In genomic region chr17:37118738-37119137, GRCh38 we compare ENCODE assay signal across 25 cellular contexts.
"Had no signal": no experiment of that assay in that cellular context is flagged by ENCODE, and none has a peak within 500 bp of the region (broad histone marks: within the 10 kb centered on the region; RNA-seq: fewer than 3 reads in every experiment).

No MANE protein-coding gene starts in this region.

- H3K4me1 ChIP-seq: ascending aorta, foreskin keratinocyte, stomach, tibial artery, upper lobe of right lung had no signal

- H3K9me3 ChIP-seq: ascending aorta, esophagus muscularis mucosa, heart right ventricle, stomach, tibial artery, upper lobe of right lung had no signal

- H3K4me3 Mint-ChIP-seq: activated naive CD4-positive, alpha-beta T cell treated with anti-CD3 and anti-CD28 coated beads for 36 hours; activated naive CD8-positive, alpha-beta T cell treated with anti-CD3 and anti-CD28 coated beads for 36 hours; activated T-helper 1 cell treated with anti-CD3 and anti-CD28 coated beads, Interleukin-12 subunit alpha, Interleukin-12 subunit beta, Interleukin-2, Interleukin-4 antibody, amounts not matched to agents 30 ng/mL and 10 ng/mL and 1 ng/mL, durations not matched to agents 14 hours and 24 hours and 36 hours; endodermal cell; natural killer cell; stimulated activated memory B cell treated with anti-CD40 and anti-IgM and Interleukin-4, amounts not matched to agents 10 μg/mL and 1 μg/mL and 100 μg/mL, for 72 hours had no signal

- H3K9me3 Mint-ChIP-seq: activated naive CD4-positive, alpha-beta T cell treated with anti-CD3 and anti-CD28 coated beads for 36 hours; activated naive CD8-positive, alpha-beta T cell treated with anti-CD3 and anti-CD28 coated beads for 36 hours; activated T-helper 1 cell treated with anti-CD3 and anti-CD28 coated beads, Interleukin-12 subunit alpha, Interleukin-12 subunit beta, Interleukin-2, Interleukin-4 antibody, amounts not matched to agents 30 ng/mL and 10 ng/mL and 1 ng/mL, durations not matched to agents 14 hours and 24 hours and 36 hours; brain; endodermal cell; natural killer cell; stimulated activated memory B cell treated with anti-CD40 and anti-IgM and Interleukin-4, amounts not matched to agents 10 μg/mL and 1 μg/mL and 100 μg/mL, for 72 hours had no signal

- H3K36me3 Mint-ChIP-seq: natural killer cell had no signal

- H3K27ac ChIP-seq: ascending aorta, esophagus muscularis mucosa, foreskin keratinocyte, heart right ventricle, skin epidermis, stomach, tibial artery, upper lobe of right lung had no signal

- H3K27me3 Mint-ChIP-seq: activated naive CD8-positive, alpha-beta T cell treated with anti-CD3 and anti-CD28 coated beads for 36 hours; stimulated activated memory B cell treated with anti-CD40 and anti-IgM and Interleukin-4, amounts not matched to agents 10 μg/mL and 1 μg/mL and 100 μg/mL, for 72 hours had no signal

- H3K27ac Mint-ChIP-seq: activated naive CD4-positive, alpha-beta T cell treated with anti-CD3 and anti-CD28 coated beads for 36 hours; activated naive CD8-positive, alpha-beta T cell treated with anti-CD3 and anti-CD28 coated beads for 36 hours; activated T-helper 1 cell treated with anti-CD3 and anti-CD28 coated beads, Interleukin-12 subunit alpha, Interleukin-12 subunit beta, Interleukin-2, Interleukin-4 antibody, amounts not matched to agents 30 ng/mL and 10 ng/mL and 1 ng/mL, durations not matched to agents 14 hours and 24 hours and 36 hours; endodermal cell; stimulated activated memory B cell treated with anti-CD40 and anti-IgM and Interleukin-4, amounts not matched to agents 10 μg/mL and 1 μg/mL and 100 μg/mL, for 72 hours had no signal

- H3K4me3 ChIP-seq: ascending aorta, esophagus muscularis mucosa, heart right ventricle, lung, skin epidermis, stomach, tibial artery, upper lobe of right lung had no signal

- DNase-seq: activated CD4-positive, alpha-beta T cell treated with anti-CD3 and anti-CD28 coated beads for 48 hours; activated CD4-positive, alpha-beta T cell treated with anti-CD3 and anti-CD28 coated beads, Interleukin-2, amount 50 U/mL, for 48 hours; activated CD8-positive, alpha-beta memory T cell treated with anti-CD3 and anti-CD28 coated beads for 24 hours; activated effector memory CD4-positive, alpha-beta T cell treated with anti-CD3 and anti-CD28 coated beads, Interleukin-2, amount 50 U/mL, for 16 hours; activated naive CD4-positive, alpha-beta T cell treated with anti-CD3 and anti-CD28 coated beads for 36 hours; activated naive CD8-positive, alpha-beta T cell treated with anti-CD3 and anti-CD28 coated beads for 36 hours; cortex of kidney; endodermal cell; foreskin keratinocyte; heart right ventricle; mesendoderm; natural killer cell; stimulated activated CD4-positive, alpha-beta T cell treated with anti-CD3 and anti-CD28 coated beads, Interleukin-1b, Interleukin-23, amount 100 ng/mL, for 48 hours; stimulated activated CD4-positive, alpha-beta T cell treated with anti-CD3 and anti-CD28 coated beads, Interleukin-4, amount 100 ng/mL, for 4 hours; stimulated activated CD8-positive, alpha-beta memory T cell treated with anti-CD3 and anti-CD28 coated beads, Interleukin-4, amount 100 ng/mL, for 48 hours; stomach; tibial artery; upper lobe of right lung had no signal

- H3K27me3 ChIP-seq: ascending aorta, esophagus muscularis mucosa, foreskin keratinocyte, heart right ventricle, stomach, tibial artery, upper lobe of right lung had no signal

- H3K4me1 Mint-ChIP-seq: activated naive CD8-positive, alpha-beta T cell treated with anti-CD3 and anti-CD28 coated beads for 36 hours; natural killer cell; stimulated activated memory B cell treated with anti-CD40 and anti-IgM and Interleukin-4, amounts not matched to agents 10 μg/mL and 1 μg/mL and 100 μg/mL, for 72 hours had no signal
